ENCODE assay signal across 25 cellular contexts in the genomic region with DNA sequence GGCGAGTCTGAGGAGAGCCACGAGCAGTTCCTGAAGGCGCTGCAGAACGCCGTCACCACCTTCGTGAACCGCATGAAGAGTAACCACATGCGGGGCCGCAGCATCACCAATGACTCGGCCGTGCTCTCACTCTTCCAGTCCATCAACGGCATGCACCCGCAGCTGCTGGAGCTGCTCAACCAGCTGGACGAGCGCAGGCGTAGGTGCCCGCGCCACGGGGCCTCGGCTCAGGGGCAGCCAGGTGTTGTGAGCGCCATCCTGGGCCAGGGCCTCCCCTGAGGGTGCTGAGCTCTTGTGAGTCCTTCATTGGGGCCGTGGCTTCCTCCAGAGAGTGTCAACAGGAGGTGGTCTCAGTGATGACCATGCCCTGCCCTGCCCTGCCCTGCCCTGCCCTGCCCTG.
"Had no signal": no experiment of that assay in that cellular context is flagged by ENCODE, and none has a peak within 500 bp of the region (broad histone marks: within the 10 kb centered on the region; RNA-seq: fewer than 3 reads in every experiment).

No MANE protein-coding gene starts in this region.

- H3K9ac ChIP-seq: parathyroid adenoma had no signal

- H3K4me3 Mint-ChIP-seq: endodermal cell; natural killer cell treated with Interleukin-12 subunit alpha and Interleukin-12 subunit beta and Interleukin-15 and Interleukin-18, amount 100 ng/mL, for 72 hours had no signal

- H3K27ac Mint-ChIP-seq: endodermal cell; natural killer cell treated with Interleukin-12 subunit alpha and Interleukin-12 subunit beta and Interleukin-15 and Interleukin-18, amount 100 ng/mL, for 72 hours had no signal

- H3K9me3 ChIP-seq: colonic mucosa, left ventricle myocardium inferior, prostate gland, spleen, suprapubic skin, thyroid gland, upper lobe of left lung, vagina had no signal

- H3K9me3 Mint-ChIP-seq: endodermal cell; natural killer cell treated with Interleukin-12 subunit alpha and Interleukin-12 subunit beta and Interleukin-15 and Interleukin-18, amount 100 ng/mL, for 72 hours had no signal

- H3K4me3 ChIP-seq: colonic mucosa, hepatocyte, left ventricle myocardium inferior, lung, prostate gland, spleen, suprapubic skin, thyroid gland, upper lobe of left lung, vagina had no signal

- H3K4me1 Mint-ChIP-seq: endodermal cell had no signal

- H3K4me2 ChIP-seq: hepatocyte had no signal

- DNase-seq: colonic mucosa; effector CD4-positive, alpha-beta T cell; endodermal cell; erythroblast; foreskin melanocyte; head of caudate nucleus; kidney; left cardiac atrium; left ventricle myocardium inferior; mesenchymal stem cell; midbrain; spleen; stimulated activated CD4-positive, alpha-beta T cell treated with anti-CD3 and anti-CD28 coated beads, Interleukin-2, amount 100 ng/mL, for 24 hours; stimulated activated naive CD4-positive, alpha-beta T cell; thyroid gland had no signal

- H3K27me3 ChIP-seq: colonic mucosa, hepatocyte, spleen, suprapubic skin, thyroid gland, upper lobe of left lung, vagina had no signal

- H3K27ac ChIP-seq: colonic mucosa, hepatocyte, parathyroid adenoma, prostate gland, spleen, suprapubic skin, thyroid gland, upper lobe of left lung, vagina had no signal

- H2AFZ ChIP-seq: hepatocyte, parathyroid adenoma had no signal

- ATAC-seq: natural killer cell treated with Interleukin-12 subunit alpha and Interleukin-12 subunit beta and Interleukin-15 and Interleukin-18, amount 100 ng/mL, for 72 hours; sciatic nerve had no signal

- FAIRE-seq: endothelial cell of umbilical vein, kidney had no signal

- H3K27me3 Mint-ChIP-seq: natural killer cell treated with Interleukin-12 subunit alpha and Interleukin-12 subunit beta and Interleukin-15 and Interleukin-18, amount 100 ng/mL, for 72 hours had no signal

- H3K4me1 ChIP-seq: colonic mucosa, parathyroid adenoma, prostate gland, thyroid gland had no signal
